ENCODE assay signal across 9 cellular contexts in the genomic region with DNA sequence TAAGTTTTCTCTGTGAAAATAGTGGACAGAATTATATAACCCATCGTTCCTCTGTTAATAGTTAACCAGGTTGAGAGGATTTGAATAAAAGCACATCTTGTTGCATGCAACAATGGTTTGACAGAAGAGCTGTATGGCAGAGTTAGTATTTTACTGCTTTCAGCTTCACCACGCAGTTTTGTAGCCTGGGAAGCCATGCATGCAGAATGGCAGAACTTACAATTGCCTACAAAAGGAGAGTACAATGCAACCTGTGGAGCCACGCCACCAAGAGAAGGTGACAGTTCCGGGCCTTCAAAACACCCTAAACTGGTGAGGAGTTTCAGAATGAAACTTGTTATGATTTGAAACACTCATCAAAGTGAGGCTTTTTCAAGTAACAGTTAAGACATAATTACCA.
A peak's percentile ranks its signal among the peaks of the same experiment; 100 is the strongest.
DNase-seq lines count a peak whose midpoint lies in the region; ATAC-seq and TF ChIP-seq lines count a peak whose summit lies in the region.
"Had no signal": no experiment of that assay in that cellular context is flagged by ENCODE, and none has a peak within 500 bp of the region (broad histone marks: within the 10 kb centered on the region; RNA-seq: fewer than 3 reads in every experiment).

No MANE protein-coding gene starts in this region.

- WGBS in upper lobe of left lung, 2 donors, result 64 to 83% methylated on average over 4 of the region's 4 CpGs

- no peak for TF ChIP-seq POLR2A in upper lobe of left lung (IDR thresholded peaks at IDR 0.05)

- no peaks in the 10 kb centered on the region for H3K9me3 ChIP-seq in upper lobe of left lung

- peak; percentile 76 for ATAC-seq in GM18868 (IDR thresholded peaks at IDR 0.05; ENCODE audit: unreplicated experiment)
- peak; percentile 60 for ATAC-seq in GM21526 (IDR thresholded peaks at IDR 0.05; ENCODE audit: low FRiP score, unreplicated experiment)
- ATAC-seq in HG03139 (IDR thresholded peaks at IDR 0.05; ENCODE audit: unreplicated experiment), result peak; percentile 61
- no peak for ATAC-seq in upper lobe of left lung (ENCODE audit: low FRiP score in 2 of 2)

- H3K36me3 ChIP-seq in upper lobe of left lung, result no peaks in the 10 kb centered on the region

- H3K4me3 ChIP-seq in upper lobe of left lung, result no peak overlapping the region
- H3K4me3 ChIP-seq: SK-N-MC had no signal

- H3K27me3 ChIP-seq in layer of hippocampus (ENCODE audit: control insufficient read depth, insufficient read depth, low read length), result no peaks in the 10 kb centered on the region
- H3K27me3 ChIP-seq in upper lobe of left lung, result no peaks in the 10 kb centered on the region

- TF ChIP-seq CTCF in upper lobe of left lung (IDR thresholded peaks at IDR 0.05), result no peak

- DNase-seq in CD1c-positive myeloid dendritic cell (ENCODE audit: extremely low spot score) (no peak), NCI-H2107 (lab: John Stamatoyannopoulos, UW) (no peak), upper lobe of left lung (no peak), cortex of kidney (lab: John Stamatoyannopoulos, UW) (no peak)

- no peak for TF ChIP-seq EP300 in upper lobe of left lung (IDR thresholded peaks at IDR 0.05)

- peak overlapping the region; percentile 23 for H3K27ac ChIP-seq in layer of hippocampus (ENCODE audit: low read depth, low read length)
- H3K27ac ChIP-seq in upper lobe of left lung, result no peak overlapping the region
- H3K27ac ChIP-seq: SK-N-MC had no signal

- H3K4me1 ChIP-seq in upper lobe of left lung, result peaks cover 2 to 7% (median 5%) of the 10 kb centered on the region in 4 donors

Comparison
In these comparisons a context has a peak if more than half of its experiments do, and no peak if none do; other contexts are left out.
1. ATAC-seq: peak in GM18868 (single experiment), GM21526 (single experiment) and HG03139 (single experiment); none in upper lobe of left lung (0 of 2).